ENCODE assay signal across 21 cellular contexts in genomic region chr12:15613981-15614380, GRCh38.
DNase-seq lines count a peak whose midpoint lies in the region; ATAC-seq, FAIRE-seq and TF ChIP-seq lines count a peak whose summit lies in the region.
"Had no signal": no experiment of that assay in that cellular context is flagged by ENCODE, and none has a peak within 500 bp of the region (broad histone marks: within the 10 kb centered on the region; RNA-seq: fewer than 3 reads in every experiment).

No MANE protein-coding gene starts in this region.

- H2BK12ac ChIP-seq in mesenchymal stem cell (ENCODE audit: low read length in 2 of 2), result no peak overlapping the region

- TF ChIP-seq RAD21 in A549 (conservative IDR thresholded peaks at IDR 0.05 in 1 of 2, IDR thresholded peaks at IDR 0.05 in 1 of 2), result no peak

- POLR2A ChIA-PET in A549 (lab: Yijun Ruan, JAX), result no interaction called here

- H4K91ac ChIP-seq in mesenchymal stem cell (ENCODE audit: low read length), result no peak overlapping the region

- peak; percentile 28 for FAIRE-seq in A549 (lab: Jason Lieb, UNC)
- FAIRE-seq: HepG2 had no signal

- ATAC-seq in A549 (no peak), GM18861 (IDR thresholded peaks at IDR 0.05; ENCODE audit: unreplicated experiment) (no peak), lower lobe of right lung (no peak)
- no peak for ATAC-seq in stimulated activated naive B cell treated with anti-CD40 and anti-IgM and Interleukin-4, amounts not matched to agents 10 μg/mL and 1 μg/mL and 100 μg/mL, for 72 hours (replicated peaks)
- ATAC-seq: HepG2, PC-3 had no signal

- H2BK15ac ChIP-seq in mesenchymal stem cell (ENCODE audit: low read depth, poor library complexity, severe bottlenecking), result no peak overlapping the region

- DNase-seq in A549 (ENCODE audit: low read depth in 1 of 2, low spot score in 1 of 2), result no peak
- peak; percentile 23 for DNase-seq in GM03348 (ENCODE audit: low spot score)
- DNase-seq in chondrocyte (ENCODE audit: low spot score), result no peak
- no peak for DNase-seq in mesenchymal stem cell
- DNase-seq in stimulated activated naive B cell treated with anti-CD40 and anti-IgM and Interleukin-4, amounts not matched to agents 10 μg/mL and 1 μg/mL and 100 μg/mL, for 72 hours, result no peak
- no peak for DNase-seq in activated CD4-positive, alpha-beta T cell treated with anti-CD3 and anti-CD28 coated beads, Interleukin-2, amount 50 U/mL, for 48 hours
- DNase-seq in lower lobe of right lung, result no peak
- DNase-seq: AML-193, GOT3, KG1, NCI-H1417 treated with DMSO at 0.1 percent for 48 hours, NCI-H2029, NCI-H2171 treated with DMSO at 0.1 percent for 48 hours, NCI-H446 treated with DMSO at 0.1 percent for 48 hours, NCI-H748 treated with DMSO at 0.1 percent for 48 hours, PC-3 had no signal

- H3K27ac ChIP-seq in A549 (no peak overlapping the region), mesenchymal stem cell (ENCODE audit: low read length, poor library complexity, severe bottlenecking) (no peak overlapping the region), lower lobe of right lung (no peak overlapping the region)
- H3K27ac ChIP-seq: 22Rv1, RWPE1 had no signal

- no peak for TF ChIP-seq CTCF in A549 (IDR thresholded peaks at IDR 0.05)
- TF ChIP-seq CTCF in chondrocyte (IDR thresholded peaks at IDR 0.05), result no peak
- no peak for TF ChIP-seq CTCF in lower lobe of right lung (IDR thresholded peaks at IDR 0.05)

- no peaks in the 10 kb centered on the region for H3K27me3 Mint-ChIP-seq in chondrocyte (ENCODE audit: low read depth)
- H3K27me3 Mint-ChIP-seq in stimulated activated naive B cell treated with anti-CD40 and anti-IgM and Interleukin-4, amounts not matched to agents 10 μg/mL and 1 μg/mL and 100 μg/mL, for 72 hours, result peaks cover 18 to 30% of the 10 kb centered on the region in 2 donors

- H3K9me3 ChIP-seq in A549, result peaks cover 14% of the 10 kb centered on the region; the same call in 1 of the 3 replicates
- peaks cover 10% of the 10 kb centered on the region for H3K9me3 ChIP-seq in mesenchymal stem cell (ENCODE audit: control insufficient read depth, low read length)
- peaks cover 6% of the 10 kb centered on the region for H3K9me3 ChIP-seq in lower lobe of right lung

- no peak overlapping the region for H2AFZ ChIP-seq in mesenchymal stem cell (ENCODE audit: low read depth, low read length)

- 85% methylated on average over 1 of the region's 1 CpG for WGBS in A549 (ENCODE audit: missing lambda C conversion rate)
- 100% methylated on average over 1 of the region's 1 CpG for WGBS in mesenchymal stem cell

- H3K4me2 ChIP-seq in A549, result no peak overlapping the region
- no peak overlapping the region for H3K4me2 ChIP-seq in mesenchymal stem cell (ENCODE audit: low read length, poor library complexity, severe bottlenecking)

- no peak overlapping the region for H3K4me3 ChIP-seq in A549
- H3K4me3 ChIP-seq in mesenchymal stem cell (ENCODE audit: insufficient read depth in 1 of 2, low read depth in 1 of 2, low read length in 2 of 2), result no peak overlapping the region
- H3K4me3 ChIP-seq in lower lobe of right lung, result no peak overlapping the region

- no peak overlapping the region for H3K4me3 Mint-ChIP-seq in chondrocyte (ENCODE audit: unreplicated experiment)
- H3K4me3 Mint-ChIP-seq in stimulated activated naive B cell treated with anti-CD40 and anti-IgM and Interleukin-4, amounts not matched to agents 10 μg/mL and 1 μg/mL and 100 μg/mL, for 72 hours, result no peak overlapping the region
- H3K4me3 Mint-ChIP-seq: CD14-positive monocyte had no signal

- no peak for TF ChIP-seq POLR2A in A549 (IDR thresholded peaks at IDR 0.05; ENCODE audit: low read length)

- no peak overlapping the region for H3K18ac ChIP-seq in mesenchymal stem cell (ENCODE audit: low read depth in 1 of 2, low read length in 2 of 2)

- no peak overlapping the region for H3K14ac ChIP-seq in mesenchymal stem cell (ENCODE audit: low read length in 2 of 2)

- no peak overlapping the region for H4K8ac ChIP-seq in mesenchymal stem cell (ENCODE audit: low read length)

- intact Hi-C loops in lower lobe of right lung (cut with DNase I), result no loop called here

- peak overlapping the region; percentile 56 for H3K9ac ChIP-seq in mesenchymal stem cell (ENCODE audit: low read length)

- peaks cover 12% of the 10 kb centered on the region; the same call in 2 of the 3 replicates for H3K4me1 ChIP-seq in A549
- peaks cover 2% of the 10 kb centered on the region for H3K4me1 ChIP-seq in mesenchymal stem cell (ENCODE audit: control insufficient read depth, insufficient read depth, low read depth, low read length)
- no peaks in the 10 kb centered on the region for H3K4me1 ChIP-seq in lower lobe of right lung

- H2BK5ac ChIP-seq in mesenchymal stem cell (ENCODE audit: low read depth, low read length, poor library complexity, severe bottlenecking), result no peak overlapping the region

- peaks cover 33% of the 10 kb centered on the region for H3K9me3 Mint-ChIP-seq in chondrocyte (ENCODE audit: low read depth)
- peaks cover 4 to 12% of the 10 kb centered on the region in 2 donors for H3K9me3 Mint-ChIP-seq in stimulated activated naive B cell treated with anti-CD40 and anti-IgM and Interleukin-4, amounts not matched to agents 10 μg/mL and 1 μg/mL and 100 μg/mL, for 72 hours

- no peak for TF ChIP-seq EP300 in A549 (IDR thresholded peaks at IDR 0.05)

- H3K79me1 ChIP-seq in mesenchymal stem cell (replicated peaks; ENCODE audit: low read length, poor library complexity, severe bottlenecking), result peaks cover 8% of the 10 kb centered on the region

- peak overlapping the region; percentile 67 for H3K27ac Mint-ChIP-seq in chondrocyte (ENCODE audit: unreplicated experiment)
- H3K27ac Mint-ChIP-seq in stimulated activated naive B cell treated with anti-CD40 and anti-IgM and Interleukin-4, amounts not matched to agents 10 μg/mL and 1 μg/mL and 100 μg/mL, for 72 hours, result no peak overlapping the region
- H3K27ac Mint-ChIP-seq: CD14-positive monocyte had no signal

- peaks cover 26% of the 10 kb centered on the region for H3K4me1 Mint-ChIP-seq in chondrocyte (ENCODE audit: low read depth)
- no peaks in the 10 kb centered on the region for H3K4me1 Mint-ChIP-seq in stimulated activated naive B cell treated with anti-CD40 and anti-IgM and Interleukin-4, amounts not matched to agents 10 μg/mL and 1 μg/mL and 100 μg/mL, for 72 hours
- H3K4me1 Mint-ChIP-seq: CD14-positive monocyte had no signal

- H2AK5ac ChIP-seq in mesenchymal stem cell (ENCODE audit: low read length, severe bottlenecking), result no peak overlapping the region

- peaks cover 31% of the 10 kb centered on the region for H3K36me3 Mint-ChIP-seq in chondrocyte (ENCODE audit: low read depth)
- no peaks in the 10 kb centered on the region for H3K36me3 Mint-ChIP-seq in stimulated activated naive B cell treated with anti-CD40 and anti-IgM and Interleukin-4, amounts not matched to agents 10 μg/mL and 1 μg/mL and 100 μg/mL, for 72 hours
- H3K36me3 Mint-ChIP-seq: CD14-positive monocyte had no signal

- no peak overlapping the region for H2BK120ac ChIP-seq in mesenchymal stem cell (ENCODE audit: low read depth, low read length)

- H3K23ac ChIP-seq in mesenchymal stem cell (ENCODE audit: low read length in 2 of 2), result no peak overlapping the region

- CTCF ChIA-PET in A549 (lab: Yijun Ruan, JAX), result no interaction called here

- H3K27me3 ChIP-seq in mesenchymal stem cell (ENCODE audit: control insufficient read depth in 1 of 2, insufficient read depth in 1 of 2, low read length in 2 of 2), result no peaks in the 10 kb centered on the region
- H3K27me3 ChIP-seq in lower lobe of right lung (ENCODE audit: low read depth), result no peaks in the 10 kb centered on the region

- peaks cover 5 to 19% of the 10 kb centered on the region in 2 experiments for H3K36me3 ChIP-seq in mesenchymal stem cell (ENCODE audit: control insufficient read depth in 1 of 2, insufficient read depth in 2 of 2, low read depth in 1 of 2, low read length in 2 of 2)
- H3K36me3 ChIP-seq in lower lobe of right lung, result no peaks in the 10 kb centered on the region

- H3K4ac ChIP-seq in mesenchymal stem cell (ENCODE audit: low read depth in 1 of 2, low read length in 2 of 2), result no peak overlapping the region

TF ChIP-seq in A549, 52 proteins besides CTCF, POLR2A, EP300 and RAD21 (continues in another document):
- TF ChIP-seq USF2 (IDR thresholded peaks at IDR 0.05) (no peak), ZFP36 (IDR thresholded peaks at IDR 0.05; ENCODE audit: borderline replicate concordance, partially characterized antibody) (no peak), RNF2 (IDR thresholded peaks at IDR 0.05; ENCODE audit: borderline replicate concordance, low read depth) (no peak), BHLHE40 (IDR thresholded peaks at IDR 0.05; ENCODE audit: low read depth, low read length) (no peak), HEYL (CRISPR knock-in tag; IDR thresholded peaks at IDR 0.05) (no peak), ATOH8 (CRISPR knock-in tag; IDR thresholded peaks at IDR 0.05; ENCODE audit: low read depth) (no peak), SREBF2 (IDR thresholded peaks at IDR 0.05) (no peak), MAZ (IDR thresholded peaks at IDR 0.05; ENCODE audit: borderline replicate concordance, low read depth, low read length) (no peak), CEBPB (IDR thresholded peaks at IDR 0.05) (no peak), TFCP2L1 (CRISPR knock-in tag; IDR thresholded peaks at IDR 0.05) (no peak)
- TF ChIP-seq, protein P1, sequence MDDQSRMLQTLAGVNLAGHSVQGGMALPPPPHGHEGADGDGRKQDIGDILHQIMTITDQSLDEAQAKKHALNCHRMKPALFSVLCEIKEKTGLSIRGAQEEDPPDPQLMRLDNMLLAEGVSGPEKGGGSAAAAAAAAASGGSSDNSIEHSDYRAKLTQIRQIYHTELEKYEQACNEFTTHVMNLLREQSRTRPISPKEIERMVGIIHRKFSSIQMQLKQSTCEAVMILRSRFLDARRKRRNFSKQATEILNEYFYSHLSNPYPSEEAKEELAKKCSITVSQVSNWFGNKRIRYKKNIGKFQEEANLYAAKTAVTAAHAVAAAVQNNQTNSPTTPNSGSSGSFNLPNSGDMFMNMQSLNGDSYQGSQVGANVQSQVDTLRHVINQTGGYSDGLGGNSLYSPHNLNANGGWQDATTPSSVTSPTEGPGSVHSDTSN (IDR thresholded peaks at IDR 0.05), result no peak
